ENCODE assay signal across 8 cellular contexts in genomic region chr13:49444517-49445395, GRCh38. TPM values are rescaled to one million over a fixed set of nuclear protein-coding genes. Genes with fewer than 3 reads are reported as not detected.
DNase-seq lines count a peak whose midpoint lies in the region; ATAC-seq and TF ChIP-seq lines count a peak whose summit lies in the region.

No MANE protein-coding gene starts in this region.

- H3K36me3 ChIP-seq in mucosa of rectum (ENCODE audit: control insufficient read depth in 2 of 2, insufficient read depth in 2 of 2, low read length in 2 of 2) (no peaks in the 10 kb centered on the region), upper lobe of right lung (no peaks in the 10 kb centered on the region)

- H3K9me3 ChIP-seq in mucosa of rectum (ENCODE audit: control insufficient read depth in 2 of 2, low read length in 2 of 2) (no peaks in the 10 kb centered on the region), upper lobe of right lung (no peaks in the 10 kb centered on the region)

- peaks cover 11 to 17% of the 10 kb centered on the region in 2 donors for H3K4me1 ChIP-seq in mucosa of rectum (ENCODE audit: control insufficient read depth in 2 of 2, insufficient read depth in 2 of 2, low read length in 2 of 2)
- peaks cover 22% of the 10 kb centered on the region for H3K4me1 ChIP-seq in upper lobe of right lung

- peak; percentile 21 for ATAC-seq in GM21723 (IDR thresholded peaks at IDR 0.05; ENCODE audit: unreplicated experiment)
- ATAC-seq in upper lobe of right lung: peak; percentile 20
- no peak for ATAC-seq in GM19452 (IDR thresholded peaks at IDR 0.05; ENCODE audit: unreplicated experiment)

- H3K27ac ChIP-seq in mucosa of rectum (ENCODE audit: low read depth in 2 of 2, low read length in 2 of 2) (peak overlapping the region; percentile 94 to 96), upper lobe of right lung (peak overlapping the region; percentile 93)

- peak overlapping the region; percentile 89 for H3K4me3 ChIP-seq in epithelial cell of esophagus (ENCODE audit: low read length)
- peak overlapping the region; percentile 86 to 96 for H3K4me3 ChIP-seq in mucosa of rectum (ENCODE audit: low read length in 2 of 2)
- H3K4me3 ChIP-seq in upper lobe of right lung: peak overlapping the region; percentile 82

- peak; percentile 7 for DNase-seq in DMS114 treated with DMSO at 0.1 percent for 48 hours (lab: John Stamatoyannopoulos, UW; ENCODE audit: unreplicated experiment)
- DNase-seq in MV-4-11 (lab: John Stamatoyannopoulos, UW): peak; percentile 99
- peak; percentile 32 to 40 for DNase-seq in activated CD4-positive, alpha-beta T cell treated with anti-CD3 and anti-CD28 coated beads for 4 hours
- DNase-seq in epithelial cell of esophagus (ENCODE audit: low read depth): peak; percentile 74
- no peak for DNase-seq in upper lobe of right lung

- intact Hi-C loops in upper lobe of right lung (cut with DNase I): loop anchor here (10.0 kb wide), 1 partner anchor 140 kb away; no protein-coding TSS in a partner anchor

- no peak for TF ChIP-seq CTCF in epithelial cell of esophagus (IDR thresholded peaks at IDR 0.05; ENCODE audit: insufficient read depth, low read depth, low read length, missing control alignments)
- TF ChIP-seq CTCF in upper lobe of right lung (IDR thresholded peaks at IDR 0.05): no peak

- H3K27me3 ChIP-seq in mucosa of rectum (ENCODE audit: control insufficient read depth in 2 of 2, insufficient read depth in 2 of 2, low read length in 2 of 2) (no peaks in the 10 kb centered on the region), upper lobe of right lung (no peaks in the 10 kb centered on the region)

- peak overlapping the region; percentile 93 for H3K9ac ChIP-seq in mucosa of rectum (ENCODE audit: low read depth in 1 of 2, low read length in 2 of 2)

RNA-seq across cellular contexts. Expression of gene SETDB2, which starts 0.7 kb away (rescaled TPM):
- 18.1 TPM for total RNA-seq in upper lobe of right lung

RNA-seq across cellular contexts. Expression of gene CAB39L, which starts 0.9 kb away (rescaled TPM):
- 18.0 TPM for total RNA-seq in upper lobe of right lung

RNA-seq across cellular contexts. Expression of gene PHF11, which starts 51.0 kb away (rescaled TPM):
- 57.7 TPM for total RNA-seq in upper lobe of right lung
